In genomic region chr3:65401359-65401810, GRCh38 we compare ENCODE assay signal across 1 cellular context.
TF ChIP-seq lines count a peak whose summit lies in the region.

No MANE protein-coding gene starts in this region.

TF ChIP-seq in WTC11, 78 proteins besides CTCF, POLR2A, EP300 and RAD21 (continued from another document):
- TF ChIP-seq PREB (CRISPR knock-in tag; IDR thresholded peaks at IDR 0.05; ENCODE audit: borderline replicate concordance) (no peak), JUN (CRISPR knock-in tag; IDR thresholded peaks at IDR 0.05) (no peak), ATF1 (CRISPR knock-in tag; IDR thresholded peaks at IDR 0.05) (no peak), MYBL2 (CRISPR knock-in tag; IDR thresholded peaks at IDR 0.05) (no peak), USF2 (CRISPR knock-in tag; IDR thresholded peaks at IDR 0.05) (no peak), ZNF512 (CRISPR knock-in tag; IDR thresholded peaks at IDR 0.05; ENCODE audit: borderline replicate concordance) (no peak), FOXP1 (CRISPR knock-in tag; IDR thresholded peaks at IDR 0.05; ENCODE audit: borderline replicate concordance) (no peak), ZNF219 (CRISPR knock-in tag; IDR thresholded peaks at IDR 0.05; ENCODE audit: borderline replicate concordance) (no peak)
